In the genomic region with DNA sequence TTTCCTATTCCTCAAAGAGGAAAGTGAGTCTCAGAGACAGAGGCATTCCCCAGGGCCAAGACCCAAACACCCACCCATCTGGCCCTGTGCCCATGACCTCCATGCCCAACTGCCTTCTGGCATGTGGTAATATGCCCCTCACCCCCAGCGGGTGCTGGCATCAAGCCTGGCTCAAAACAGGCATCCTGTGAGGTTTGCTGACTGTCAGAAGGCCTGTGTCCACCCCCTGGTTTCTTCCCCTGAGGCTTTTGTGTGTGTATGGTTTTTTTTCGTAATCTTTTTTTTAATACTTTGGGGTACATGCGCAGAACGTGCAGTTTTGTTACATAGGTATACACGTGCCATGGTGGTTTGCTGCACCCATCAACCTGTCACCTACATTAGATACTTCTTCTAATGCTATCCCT, we compare ENCODE assay signal across 2 cellular contexts.
TF ChIP-seq lines count a peak whose summit lies in the region.

No MANE protein-coding gene starts in this region.

TF ChIP-seq in liver, 16 proteins besides CTCF, POLR2A, EP300 and RAD21:
- TF ChIP-seq HNF4A (conservative IDR thresholded peaks at IDR 0.05) (peak in 1 of 2 donors; percentile 7), SP1 (IDR thresholded peaks at IDR 0.05) (no peak)
TF ChIP-seq in liver: peak in this region for 1.

TF ChIP-seq in HepG2, 621 proteins besides CTCF, POLR2A, EP300 and RAD21:
- TF ChIP-seq ATF1 (CRISPR knock-in tag; IDR thresholded peaks at IDR 0.05) (no peak), SP5 (CRISPR knock-in tag; IDR thresholded peaks at IDR 0.05; ENCODE audit: borderline replicate concordance, low read depth) (no peak), ZNF44 (CRISPR knock-in tag; IDR thresholded peaks at IDR 0.05) (no peak), ZNF296 (CRISPR knock-in tag; conservative IDR thresholded peaks at IDR 0.05) (no peak), KLF16 (CRISPR knock-in tag; IDR thresholded peaks at IDR 0.05) (no peak), ZNF75D (CRISPR knock-in tag; IDR thresholded peaks at IDR 0.05; ENCODE audit: borderline replicate concordance) (no peak), ZNF562 (CRISPR knock-in tag; IDR thresholded peaks at IDR 0.05; ENCODE audit: borderline replicate concordance) (no peak), ZNF446 (CRISPR knock-in tag; IDR thresholded peaks at IDR 0.05) (no peak), HOXA9 (CRISPR knock-in tag; IDR thresholded peaks at IDR 0.05; ENCODE audit: borderline replicate concordance) (no peak)
- TF ChIP-seq, protein P1, sequence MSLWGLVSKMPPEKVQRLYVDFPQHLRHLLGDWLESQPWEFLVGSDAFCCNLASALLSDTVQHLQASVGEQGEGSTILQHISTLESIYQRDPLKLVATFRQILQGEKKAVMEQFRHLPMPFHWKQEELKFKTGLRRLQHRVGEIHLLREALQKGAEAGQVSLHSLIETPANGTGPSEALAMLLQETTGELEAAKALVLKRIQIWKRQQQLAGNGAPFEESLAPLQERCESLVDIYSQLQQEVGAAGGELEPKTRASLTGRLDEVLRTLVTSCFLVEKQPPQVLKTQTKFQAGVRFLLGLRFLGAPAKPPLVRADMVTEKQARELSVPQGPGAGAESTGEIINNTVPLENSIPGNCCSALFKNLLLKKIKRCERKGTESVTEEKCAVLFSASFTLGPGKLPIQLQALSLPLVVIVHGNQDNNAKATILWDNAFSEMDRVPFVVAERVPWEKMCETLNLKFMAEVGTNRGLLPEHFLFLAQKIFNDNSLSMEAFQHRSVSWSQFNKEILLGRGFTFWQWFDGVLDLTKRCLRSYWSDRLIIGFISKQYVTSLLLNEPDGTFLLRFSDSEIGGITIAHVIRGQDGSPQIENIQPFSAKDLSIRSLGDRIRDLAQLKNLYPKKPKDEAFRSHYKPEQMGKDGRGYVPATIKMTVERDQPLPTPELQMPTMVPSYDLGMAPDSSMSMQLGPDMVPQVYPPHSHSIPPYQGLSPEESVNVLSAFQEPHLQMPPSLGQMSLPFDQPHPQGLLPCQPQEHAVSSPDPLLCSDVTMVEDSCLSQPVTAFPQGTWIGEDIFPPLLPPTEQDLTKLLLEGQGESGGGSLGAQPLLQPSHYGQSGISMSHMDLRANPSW (CRISPR knock-in tag; IDR thresholded peaks at IDR 0.05; ENCODE audit: borderline replicate concordance), result no peak
- TF ChIP-seq, protein P2, sequence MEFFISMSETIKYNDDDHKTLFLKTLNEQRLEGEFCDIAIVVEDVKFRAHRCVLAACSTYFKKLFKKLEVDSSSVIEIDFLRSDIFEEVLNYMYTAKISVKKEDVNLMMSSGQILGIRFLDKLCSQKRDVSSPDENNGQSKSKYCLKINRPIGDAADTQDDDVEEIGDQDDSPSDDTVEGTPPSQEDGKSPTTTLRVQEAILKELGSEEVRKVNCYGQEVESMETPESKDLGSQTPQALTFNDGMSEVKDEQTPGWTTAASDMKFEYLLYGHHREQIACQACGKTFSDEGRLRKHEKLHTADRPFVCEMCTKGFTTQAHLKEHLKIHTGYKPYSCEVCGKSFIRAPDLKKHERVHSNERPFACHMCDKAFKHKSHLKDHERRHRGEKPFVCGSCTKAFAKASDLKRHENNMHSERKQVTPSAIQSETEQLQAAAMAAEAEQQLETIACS (CRISPR knock-in tag; IDR thresholded peaks at IDR 0.05), result no peak
- TF ChIP-seq, protein P3, sequence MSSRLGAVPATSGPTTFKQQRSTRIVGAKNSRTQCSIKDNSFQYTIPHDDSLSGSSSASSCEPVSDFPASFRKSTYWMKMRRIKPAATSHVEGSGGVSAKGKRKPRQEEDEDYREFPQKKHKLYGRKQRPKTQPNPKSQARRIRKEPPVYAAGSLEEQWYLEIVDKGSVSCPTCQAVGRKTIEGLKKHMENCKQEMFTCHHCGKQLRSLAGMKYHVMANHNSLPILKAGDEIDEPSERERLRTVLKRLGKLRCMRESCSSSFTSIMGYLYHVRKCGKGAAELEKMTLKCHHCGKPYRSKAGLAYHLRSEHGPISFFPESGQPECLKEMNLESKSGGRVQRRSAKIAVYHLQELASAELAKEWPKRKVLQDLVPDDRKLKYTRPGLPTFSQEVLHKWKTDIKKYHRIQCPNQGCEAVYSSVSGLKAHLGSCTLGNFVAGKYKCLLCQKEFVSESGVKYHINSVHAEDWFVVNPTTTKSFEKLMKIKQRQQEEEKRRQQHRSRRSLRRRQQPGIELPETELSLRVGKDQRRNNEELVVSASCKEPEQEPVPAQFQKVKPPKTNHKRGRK (CRISPR knock-in tag; IDR thresholded peaks at IDR 0.05), result no peak
- TF ChIP-seq, protein P4, sequence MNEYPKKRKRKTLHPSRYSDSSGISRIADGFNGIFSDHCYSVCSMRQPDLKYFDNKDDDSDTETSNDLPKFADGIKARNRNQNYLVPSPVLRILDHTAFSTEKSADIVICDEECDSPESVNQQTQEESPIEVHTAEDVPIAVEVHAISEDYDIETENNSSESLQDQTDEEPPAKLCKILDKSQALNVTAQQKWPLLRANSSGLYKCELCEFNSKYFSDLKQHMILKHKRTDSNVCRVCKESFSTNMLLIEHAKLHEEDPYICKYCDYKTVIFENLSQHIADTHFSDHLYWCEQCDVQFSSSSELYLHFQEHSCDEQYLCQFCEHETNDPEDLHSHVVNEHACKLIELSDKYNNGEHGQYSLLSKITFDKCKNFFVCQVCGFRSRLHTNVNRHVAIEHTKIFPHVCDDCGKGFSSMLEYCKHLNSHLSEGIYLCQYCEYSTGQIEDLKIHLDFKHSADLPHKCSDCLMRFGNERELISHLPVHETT (CRISPR knock-in tag; conservative IDR thresholded peaks at IDR 0.05), result no peak
- TF ChIP-seq, protein P5, sequence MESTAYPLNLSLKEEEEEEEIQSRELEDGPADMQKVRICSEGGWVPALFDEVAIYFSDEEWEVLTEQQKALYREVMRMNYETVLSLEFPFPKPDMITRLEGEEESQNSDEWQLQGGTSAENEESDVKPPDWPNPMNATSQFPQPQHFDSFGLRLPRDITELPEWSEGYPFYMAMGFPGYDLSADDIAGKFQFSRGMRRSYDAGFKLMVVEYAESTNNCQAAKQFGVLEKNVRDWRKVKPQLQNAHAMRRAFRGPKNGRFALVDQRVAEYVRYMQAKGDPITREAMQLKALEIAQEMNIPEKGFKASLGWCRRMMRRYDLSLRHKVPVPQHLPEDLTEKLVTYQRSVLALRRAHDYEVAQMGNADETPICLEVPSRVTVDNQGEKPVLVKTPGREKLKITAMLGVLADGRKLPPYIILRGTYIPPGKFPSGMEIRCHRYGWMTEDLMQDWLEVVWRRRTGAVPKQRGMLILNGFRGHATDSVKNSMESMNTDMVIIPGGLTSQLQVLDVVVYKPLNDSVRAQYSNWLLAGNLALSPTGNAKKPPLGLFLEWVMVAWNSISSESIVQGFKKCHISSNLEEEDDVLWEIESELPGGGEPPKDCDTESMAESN (CRISPR knock-in tag; conservative IDR thresholded peaks at IDR 0.05), result no peak
